ENCODE assay signal across 30 cellular contexts in genomic region chr12:109579639-109580038, GRCh38.
"Had no signal": no experiment of that assay in that cellular context is flagged by ENCODE, and none has a peak within 500 bp of the region (broad histone marks: within the 10 kb centered on the region; RNA-seq: fewer than 3 reads in every experiment).

No MANE protein-coding gene starts in this region.

- H3K9ac ChIP-seq: SK-N-SH had no signal

- DNase-seq: activated B cell treated with CpG ODN at 0.5 μM for 24 hours; activated CD4-positive, alpha-beta memory T cell treated with anti-CD3 and anti-CD28 coated beads for 36 hours; activated CD4-positive, alpha-beta T cell treated with anti-CD3 and anti-CD28 coated beads for 4 hours; activated CD4-positive, alpha-beta T cell treated with anti-CD3 and anti-CD28 coated beads, Interleukin-2, amount 50 U/mL, for 1 hour; activated CD4-positive, CD25-positive, alpha-beta regulatory T cell treated with anti-CD3 and anti-CD28 coated beads, Interleukin-2, amount 50 U/mL, for 72 hours; activated CD8-positive, alpha-beta memory T cell treated with anti-CD3 and anti-CD28 coated beads, Interleukin-2, amount 50 U/mL, for 4 hours; activated gamma-delta T cell treated with Interleukin-2 at 50 U/mL for 16 hours; activated naive CD4-positive, alpha-beta T cell treated with anti-CD3 and anti-CD28 coated beads for 36 hours; activated T-cell treated with anti-CD3 and anti-CD28 coated beads for 4 hours; activated T-cell treated with anti-CD3 and anti-CD28 coated beads, Interleukin-2, amount 50 U/mL, for 4 hours; adrenal gland; body of pancreas; cerebellar nuclear complex; NCI-H1092 treated with DMSO at 0.1 percent for 48 hours; NCI-H1417; NCI-H146; NCI-H187; NCI-H2029 treated with DMSO at 0.1 percent for 48 hours; NCI-H2107; NCI-H345; NCI-H524 treated with DMSO at 0.1 percent for 48 hours; SHP77 treated with DMSO at 0.1 percent for 48 hours; SK-N-SH; T-helper 9 cell had no signal

- H3K4me3 ChIP-seq: adrenal gland, body of pancreas, breast epithelium, K562, SJSA1 had no signal

- ATAC-seq: activated naive CD4-positive, alpha-beta T cell treated with anti-CD3 and anti-CD28 coated beads, Interleukin-2, amount 50 U/mL, for 72 hours; activated T-cell treated with anti-CD3 and anti-CD28 coated beads, Interleukin-2, amount 50 U/mL, for 4 hours; body of pancreas; K562 had no signal

- H3K9me3 ChIP-seq: adrenal gland, body of pancreas, breast epithelium, SJSA1, SK-N-SH had no signal

- H3K27me3 ChIP-seq: adrenal gland, body of pancreas, breast epithelium, SJSA1 had no signal

- FAIRE-seq: astrocyte, K562 had no signal

- H3K27ac ChIP-seq: adrenal gland, body of pancreas, breast epithelium, SJSA1, VCaP had no signal
